Comparison of ENCODE assay signal across 12 cellular contexts in the genomic region with DNA sequence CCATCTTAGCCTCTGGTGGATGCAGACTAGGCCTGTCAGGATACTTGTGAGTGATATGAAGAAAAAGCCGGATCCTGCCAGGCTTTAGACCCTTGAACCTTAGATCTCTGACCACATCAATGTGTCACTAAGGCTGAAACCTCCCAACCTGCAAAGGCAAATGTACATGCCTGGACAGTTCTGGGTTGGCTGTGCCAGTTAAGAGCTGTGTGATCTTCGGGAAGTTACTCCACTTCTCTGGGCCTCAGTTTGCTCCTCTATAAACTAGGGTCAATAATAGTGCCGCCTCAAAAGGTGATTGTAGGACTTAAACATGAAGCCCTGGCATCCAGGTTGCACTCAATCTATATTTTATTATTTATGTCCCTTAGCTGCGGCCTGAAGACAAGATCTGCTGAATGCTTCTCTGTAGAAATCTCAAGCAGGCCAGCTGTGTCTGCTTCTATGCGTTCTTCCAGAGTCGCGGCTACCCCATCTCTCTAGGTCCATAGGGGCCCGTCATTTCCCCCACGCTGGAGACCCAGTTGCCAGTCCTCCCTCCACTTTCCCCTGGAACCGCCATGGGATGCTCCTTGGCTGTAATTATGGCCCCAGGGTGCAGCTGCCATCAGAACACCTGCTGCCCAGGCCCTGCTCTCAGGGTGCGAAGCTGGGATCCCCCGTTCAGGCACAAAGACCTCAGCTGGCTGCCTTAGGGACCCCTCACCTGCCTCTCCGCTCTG.
"Had no signal": no experiment of that assay in that cellular context is flagged by ENCODE, and none has a peak within 500 bp of the region (broad histone marks: within the 10 kb centered on the region; RNA-seq: fewer than 3 reads in every experiment).

No MANE protein-coding gene starts in this region.

- H3K27ac Mint-ChIP-seq: activated naive CD4-positive, alpha-beta T cell treated with anti-CD3 and anti-CD28 coated beads, Interleukin-2, amount 50 U/mL, for 24 hours; activated T-helper 2 cell treated with anti-CD3 and anti-CD28 coated beads, Interferon-gamma antibody, Interleukin-2, Interleukin-4, amounts not matched to agents 10 μg/mL and 5 μg/mL and 100 μg/mL, durations not matched to agents 14 hours and 24 hours and 36 hours; dendritic cell treated with granulocyte-macrophage colony-stimulating factor and Interleukin-4, amounts not matched to agents 40 ng/mL and 50 ng/mL, for 4 days; effector memory CD8-positive, alpha-beta T cell; stimulated activated memory B cell treated with anti-CD40 and anti-IgM and Interleukin-4, amounts not matched to agents 10 μg/mL and 1 μg/mL and 100 μg/mL, for 72 hours had no signal

- H3K4me3 Mint-ChIP-seq: activated naive CD4-positive, alpha-beta T cell treated with anti-CD3 and anti-CD28 coated beads, Interleukin-2, amount 50 U/mL, for 24 hours; dendritic cell treated with granulocyte-macrophage colony-stimulating factor and Interleukin-4, amounts not matched to agents 40 ng/mL and 50 ng/mL, for 4 days; effector memory CD8-positive, alpha-beta T cell; stimulated activated memory B cell treated with anti-CD40 and anti-IgM and Interleukin-4, amounts not matched to agents 10 μg/mL and 1 μg/mL and 100 μg/mL, for 72 hours; WTC11 had no signal

- DNase-seq: activated CD4-positive, alpha-beta T cell treated with anti-CD3 and anti-CD28 coated beads for 48 hours; cerebellar nuclear complex; effector memory CD8-positive, alpha-beta T cell; erythroblast; hippocampal formation; right cardiac atrium had no signal

- H3K9me3 Mint-ChIP-seq: activated naive CD4-positive, alpha-beta T cell treated with anti-CD3 and anti-CD28 coated beads, Interleukin-2, amount 50 U/mL, for 24 hours; activated T-helper 2 cell treated with anti-CD3 and anti-CD28 coated beads, Interferon-gamma antibody, Interleukin-2, Interleukin-4, amounts not matched to agents 10 μg/mL and 5 μg/mL and 100 μg/mL, durations not matched to agents 14 hours and 24 hours and 36 hours; dendritic cell treated with granulocyte-macrophage colony-stimulating factor and Interleukin-4, amounts not matched to agents 40 ng/mL and 50 ng/mL, for 4 days; effector memory CD8-positive, alpha-beta T cell; stimulated activated memory B cell treated with anti-CD40 and anti-IgM and Interleukin-4, amounts not matched to agents 10 μg/mL and 1 μg/mL and 100 μg/mL, for 72 hours had no signal

- H3K36me3 Mint-ChIP-seq: activated naive CD4-positive, alpha-beta T cell treated with anti-CD3 and anti-CD28 coated beads, Interleukin-2, amount 50 U/mL, for 24 hours; stimulated activated memory B cell treated with anti-CD40 and anti-IgM and Interleukin-4, amounts not matched to agents 10 μg/mL and 1 μg/mL and 100 μg/mL, for 72 hours had no signal

- ATAC-seq: body of pancreas; effector memory CD8-positive, alpha-beta T cell had no signal
